Comparison of ENCODE assay signal across 1 cellular context in the genomic region with DNA sequence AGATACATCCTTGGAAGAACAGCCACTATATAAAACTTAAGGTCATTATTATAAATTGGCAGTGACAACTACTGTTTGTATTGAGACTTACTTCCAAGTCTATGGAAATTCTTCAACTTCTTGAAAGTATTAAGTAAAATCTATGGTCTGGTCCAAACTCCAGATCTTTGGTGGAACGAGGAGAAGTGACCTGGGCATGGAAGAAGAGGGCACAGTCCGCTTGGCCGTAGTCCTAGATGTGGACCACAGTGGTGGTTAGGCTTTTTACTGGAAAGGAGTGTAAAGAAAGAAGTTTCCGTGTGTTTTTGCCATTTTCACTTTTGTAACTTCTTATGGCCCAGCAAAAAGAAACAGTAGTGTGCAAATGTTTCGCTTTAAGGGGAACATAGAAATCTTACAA.
TF ChIP-seq lines count a peak whose summit lies in the region.

No MANE protein-coding gene starts in this region.

TF ChIP-seq in WTC11, 78 proteins besides CTCF, POLR2A, EP300 and RAD21 (continued from another document):
- TF ChIP-seq ZNF532 (CRISPR knock-in tag; IDR thresholded peaks at IDR 0.05; ENCODE audit: borderline replicate concordance) (no peak), ZNF138 (CRISPR knock-in tag; conservative IDR thresholded peaks at IDR 0.05) (no peak), CREB1 (CRISPR knock-in tag; IDR thresholded peaks at IDR 0.05) (no peak), FOXP1 (CRISPR knock-in tag; IDR thresholded peaks at IDR 0.05; ENCODE audit: borderline replicate concordance) (no peak), USF2 (CRISPR knock-in tag; IDR thresholded peaks at IDR 0.05) (no peak), JAZF1 (CRISPR knock-in tag; IDR thresholded peaks at IDR 0.05) (no peak), ZBTB21 (CRISPR knock-in tag; IDR thresholded peaks at IDR 0.05; ENCODE audit: borderline replicate concordance) (no peak), SMAD4 (CRISPR knock-in tag; IDR thresholded peaks at IDR 0.05) (no peak), ATF1 (CRISPR knock-in tag; IDR thresholded peaks at IDR 0.05) (no peak), ZNF232 (CRISPR knock-in tag; IDR thresholded peaks at IDR 0.05) (no peak), RORB (CRISPR knock-in tag; IDR thresholded peaks at IDR 0.05) (no peak)
- TF ChIP-seq, protein P1, sequence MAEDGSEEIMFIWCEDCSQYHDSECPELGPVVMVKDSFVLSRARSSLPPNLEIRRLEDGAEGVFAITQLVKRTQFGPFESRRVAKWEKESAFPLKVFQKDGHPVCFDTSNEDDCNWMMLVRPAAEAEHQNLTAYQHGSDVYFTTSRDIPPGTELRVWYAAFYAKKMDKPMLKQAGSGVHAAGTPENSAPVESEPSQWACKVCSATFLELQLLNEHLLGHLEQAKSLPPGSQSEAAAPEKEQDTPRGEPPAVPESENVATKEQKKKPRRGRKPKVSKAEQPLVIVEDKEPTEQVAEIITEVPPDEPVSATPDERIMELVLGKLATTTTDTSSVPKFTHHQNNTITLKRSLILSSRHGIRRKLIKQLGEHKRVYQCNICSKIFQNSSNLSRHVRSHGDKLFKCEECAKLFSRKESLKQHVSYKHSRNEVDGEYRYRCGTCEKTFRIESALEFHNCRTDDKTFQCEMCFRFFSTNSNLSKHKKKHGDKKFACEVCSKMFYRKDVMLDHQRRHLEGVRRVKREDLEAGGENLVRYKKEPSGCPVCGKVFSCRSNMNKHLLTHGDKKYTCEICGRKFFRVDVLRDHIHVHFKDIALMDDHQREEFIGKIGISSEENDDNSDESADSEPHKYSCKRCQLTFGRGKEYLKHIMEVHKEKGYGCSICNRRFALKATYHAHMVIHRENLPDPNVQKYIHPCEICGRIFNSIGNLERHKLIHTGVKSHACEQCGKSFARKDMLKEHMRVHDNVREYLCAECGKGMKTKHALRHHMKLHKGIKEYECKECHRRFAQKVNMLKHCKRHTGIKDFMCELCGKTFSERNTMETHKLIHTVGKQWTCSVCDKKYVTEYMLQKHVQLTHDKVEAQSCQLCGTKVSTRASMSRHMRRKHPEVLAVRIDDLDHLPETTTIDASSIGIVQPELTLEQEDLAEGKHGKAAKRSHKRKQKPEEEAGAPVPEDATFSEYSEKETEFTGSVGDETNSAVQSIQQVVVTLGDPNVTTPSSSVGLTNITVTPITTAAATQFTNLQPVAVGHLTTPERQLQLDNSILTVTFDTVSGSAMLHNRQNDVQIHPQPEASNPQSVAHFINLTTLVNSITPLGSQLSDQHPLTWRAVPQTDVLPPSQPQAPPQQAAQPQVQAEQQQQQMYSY (CRISPR knock-in tag; IDR thresholded peaks at IDR 0.05), result no peak
- TF ChIP-seq, protein P2, sequence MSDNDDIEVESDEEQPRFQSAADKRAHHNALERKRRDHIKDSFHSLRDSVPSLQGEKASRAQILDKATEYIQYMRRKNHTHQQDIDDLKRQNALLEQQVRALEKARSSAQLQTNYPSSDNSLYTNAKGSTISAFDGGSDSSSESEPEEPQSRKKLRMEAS (CRISPR knock-in tag; IDR thresholded peaks at IDR 0.05), result no peak
